Comparison of ENCODE assay signal across 14 cellular contexts in the genomic region with DNA sequence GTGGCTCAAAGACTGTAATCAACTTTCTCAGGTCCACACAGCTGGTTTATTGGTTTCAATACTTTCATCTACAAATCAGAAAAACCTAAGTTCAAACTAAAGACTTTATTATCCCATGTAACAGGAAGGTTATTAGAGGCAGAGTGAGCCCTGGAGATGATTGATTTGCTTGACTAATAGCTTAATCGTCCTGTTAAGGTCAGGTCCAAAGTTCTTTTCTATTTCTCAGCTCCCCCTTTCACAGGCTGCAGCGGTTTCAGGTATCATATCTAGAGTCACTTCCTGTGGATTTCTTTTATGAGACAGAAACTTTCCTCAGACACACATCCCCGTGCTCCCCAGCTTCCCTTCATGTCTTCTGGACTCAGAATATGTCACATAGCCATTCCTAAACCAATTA.
DNase-seq lines count a peak whose midpoint lies in the region; ATAC-seq and TF ChIP-seq lines count a peak whose summit lies in the region.
"Had no signal": no experiment of that assay in that cellular context is flagged by ENCODE, and none has a peak within 500 bp of the region (broad histone marks: within the 10 kb centered on the region; RNA-seq: fewer than 3 reads in every experiment).

No MANE protein-coding gene starts in this region.

- peak; percentile 81 for ATAC-seq in GM18870 (IDR thresholded peaks at IDR 0.05; ENCODE audit: unreplicated experiment)
- ATAC-seq in HG03045 (IDR thresholded peaks at IDR 0.05; ENCODE audit: unreplicated experiment): no peak
- no peak for ATAC-seq in GM19328 (IDR thresholded peaks at IDR 0.05; ENCODE audit: unreplicated experiment)

- H3K36me3 ChIP-seq in Loucy (ENCODE audit: insufficient read depth, low read length) (no peaks in the 10 kb centered on the region), hepatocyte (replicated peaks; ENCODE audit: insufficient read depth, low read depth) (no peaks in the 10 kb centered on the region)

- 28% methylated on average over 3 of the region's 3 CpGs for WGBS in hepatocyte (ENCODE audit: low lambda C conversion rate, missing lambda C conversion rate)

- peak overlapping the region; percentile 31 for H3K27ac ChIP-seq in hepatocyte

- H3K9me2 ChIP-seq in Loucy (replicated peaks; ENCODE audit: low read depth, low read length) (no peaks in the 10 kb centered on the region), hepatocyte (replicated peaks; ENCODE audit: insufficient read depth) (no peaks in the 10 kb centered on the region)

- no peak for TF ChIP-seq CTCF in Loucy (conservative IDR thresholded peaks at IDR 0.05; ENCODE audit: low read length)
- TF ChIP-seq CTCF in hepatocyte (IDR thresholded peaks at IDR 0.05; ENCODE audit: poor library complexity): no peak

- H4K20me1 ChIP-seq in Loucy (ENCODE audit: insufficient read depth, low read length, poor library complexity, severe bottlenecking): no peaks in the 10 kb centered on the region
- H4K20me1 ChIP-seq in hepatocyte (ENCODE audit: insufficient read depth, poor library complexity, severe bottlenecking): no peaks in the 10 kb centered on the region

- H2AFZ ChIP-seq in Loucy (ENCODE audit: low read length) (no peak overlapping the region), hepatocyte (no peak overlapping the region)

- no peaks in the 10 kb centered on the region for H3F3A ChIP-seq in Loucy (ENCODE audit: low read depth)

- H3K9me3 ChIP-seq in Loucy (ENCODE audit: insufficient read depth, low read depth, low read length) (no peaks in the 10 kb centered on the region), hepatocyte (ENCODE audit: low read depth) (no peaks in the 10 kb centered on the region)

- no peak overlapping the region for H3K9ac ChIP-seq in Loucy (ENCODE audit: low read depth, low read length, poor library complexity, severe bottlenecking)

- H3K79me2 ChIP-seq in Loucy (ENCODE audit: insufficient read depth, low read length) (no peaks in the 10 kb centered on the region), hepatocyte (no peaks in the 10 kb centered on the region)

- H3K4me1 ChIP-seq in Loucy (ENCODE audit: insufficient read depth, low read length, poor library complexity, severe bottlenecking): peaks cover 9% of the 10 kb centered on the region
- peaks cover 11% of the 10 kb centered on the region for H3K4me1 ChIP-seq in hepatocyte (ENCODE audit: insufficient read depth)

- H3K4me3 ChIP-seq in Loucy (ENCODE audit: low read length, poor library complexity, severe bottlenecking): no peak overlapping the region
- H3K4me3 ChIP-seq in hepatocyte: no peak overlapping the region

- no peaks in the 10 kb centered on the region for H3K27me3 ChIP-seq in Loucy (ENCODE audit: insufficient read depth, low read length, poor library complexity, severe bottlenecking)
- H3K27me3 ChIP-seq in hepatocyte: no peaks in the 10 kb centered on the region

- peak; percentile 23 for DNase-seq in hepatocyte (ENCODE audit: low spot score)
- DNase-seq in renal cortical epithelial cell (ENCODE audit: low read depth): peak; percentile 2
- DNase-seq in ecto neural progenitor cell (ENCODE audit: low spot score): no peak
- DNase-seq: C1 segment of cervical spinal cord; CD4-positive, alpha-beta T cell; DND-41; GDM1; GOT3; H9; KG1 had no signal

- peak overlapping the region; percentile 0 for H3K4me2 ChIP-seq in Loucy (ENCODE audit: low read depth, low read length, poor library complexity, severe bottlenecking)
- H3K4me2 ChIP-seq in hepatocyte: no peak overlapping the region
